In genomic region chr16:35452471-35452870, GRCh38 we compare ENCODE assay signal across 38 cellular contexts.
"Had no signal": no experiment of that assay in that cellular context is flagged by ENCODE, and none has a peak within 500 bp of the region (broad histone marks: within the 10 kb centered on the region; RNA-seq: fewer than 3 reads in every experiment).

No MANE protein-coding gene starts in this region.

- H3K27me3 ChIP-seq: adrenal gland, ascending aorta, body of pancreas, brain microvascular endothelial cell, breast epithelium, cardiac muscle cell had no signal

- ATAC-seq: activated naive CD4-positive, alpha-beta T cell treated with anti-CD3 and anti-CD28 coated beads, Interleukin-2, amount 50 U/mL, for 72 hours; activated naive CD8-positive, alpha-beta T cell treated with anti-CD3 and anti-CD28 coated beads, Interleukin-2, amount 50 U/mL, for 24 hours; activated T-cell treated with anti-CD3 and anti-CD28 coated beads, Interleukin-2, amount 50 U/mL, for 4 hours; activated T-cell treated with anti-CD3 and anti-CD28 coated beads, Interleukin-2, amount 50 U/mL, for 72 hours; activated T-helper 17 cell treated with anti-CD3 and anti-CD28 coated beads, Interleukin-2, amount 50 U/mL, for 72 hours; body of pancreas had no signal

- H3K4me3 Mint-ChIP-seq: activated naive CD4-positive, alpha-beta T cell treated with anti-CD3 and anti-CD28 coated beads for 36 hours; activated naive CD4-positive, alpha-beta T cell treated with anti-CD3 and anti-CD28 coated beads, Interleukin-2, amount 10 ng/mL, durations not matched to agents 7 days and 5 days; activated naive CD4-positive, alpha-beta T cell treated with anti-CD3 and anti-CD28 coated beads, Interleukin-2, amount 50 U/mL, for 24 hours; activated naive CD8-positive, alpha-beta T cell; activated naive CD8-positive, alpha-beta T cell treated with anti-CD3 and anti-CD28 coated beads for 36 hours; activated naive CD8-positive, alpha-beta T cell treated with anti-CD3 and anti-CD28 coated beads, Interleukin-2, amount 10 ng/mL, durations not matched to agents 7 days and 5 days; activated naive CD8-positive, alpha-beta T cell treated with anti-CD3 and anti-CD28 coated beads, Interleukin-2, amount 50 U/mL, for 24 hours; activated T-cell treated with anti-CD3 and anti-CD28 coated beads, Interleukin-2, amount 50 U/mL, for 24 hours; activated T-cell treated with anti-CD3 and anti-CD28 coated beads, Interleukin-2, amount 50 U/mL, for 4 hours; activated T-cell treated with anti-CD3 and anti-CD28 coated beads, Interleukin-2, amount 50 U/mL, for 72 hours; activated T-helper 1 cell treated with anti-CD3 and anti-CD28 coated beads, Interleukin-12 subunit alpha, Interleukin-12 subunit beta, Interleukin-2, Interleukin-4 antibody, amounts not matched to agents 30 ng/mL and 10 ng/mL and 1 ng/mL, durations not matched to agents 14 hours and 24 hours and 36 hours; activated T-helper 17 cell treated with anti-CD3 and anti-CD28 coated beads, Interleukin-2, amount 50 U/mL, for 72 hours; brain; central memory CD8-positive, alpha-beta T cell had no signal

- H3K27me3 Mint-ChIP-seq: activated naive CD4-positive, alpha-beta T cell treated with anti-CD3 and anti-CD28 coated beads, Interleukin-2, amount 10 ng/mL, durations not matched to agents 7 days and 5 days; activated naive CD4-positive, alpha-beta T cell treated with anti-CD3 and anti-CD28 coated beads, Interleukin-2, amount 50 U/mL, for 24 hours; activated naive CD8-positive, alpha-beta T cell; activated naive CD8-positive, alpha-beta T cell treated with anti-CD3 and anti-CD28 coated beads for 36 hours; activated naive CD8-positive, alpha-beta T cell treated with anti-CD3 and anti-CD28 coated beads, Interleukin-2, amount 10 ng/mL, durations not matched to agents 7 days and 5 days; activated naive CD8-positive, alpha-beta T cell treated with anti-CD3 and anti-CD28 coated beads, Interleukin-2, amount 50 U/mL, for 24 hours; activated T-cell treated with anti-CD3 and anti-CD28 coated beads, Interleukin-2, amount 50 U/mL, for 24 hours; activated T-helper 17 cell treated with anti-CD3 and anti-CD28 coated beads, Interleukin-2, amount 50 U/mL, for 72 hours; central memory CD8-positive, alpha-beta T cell had no signal

- H3K4me1 ChIP-seq: adrenal gland, ascending aorta, body of pancreas, breast epithelium had no signal

- H3K36me3 Mint-ChIP-seq: activated naive CD4-positive, alpha-beta T cell treated with anti-CD3 and anti-CD28 coated beads, Interleukin-2, amount 10 ng/mL, durations not matched to agents 7 days and 5 days; activated naive CD4-positive, alpha-beta T cell treated with anti-CD3 and anti-CD28 coated beads, Interleukin-2, amount 50 U/mL, for 24 hours; activated naive CD8-positive, alpha-beta T cell; activated naive CD8-positive, alpha-beta T cell treated with anti-CD3 and anti-CD28 coated beads for 36 hours; activated naive CD8-positive, alpha-beta T cell treated with anti-CD3 and anti-CD28 coated beads, Interleukin-2, amount 10 ng/mL, durations not matched to agents 7 days and 5 days; brain had no signal

- DNase-seq: activated effector memory CD4-positive, alpha-beta T cell treated with anti-CD3 and anti-CD28 coated beads, Interleukin-2, amount 50 U/mL, for 16 hours; activated effector memory CD4-positive, alpha-beta T cell treated with Interleukin-2 at 50 U/mL for 16 hours; activated gamma-delta T cell; activated gamma-delta T cell treated with Interleukin-2 at 50 U/mL for 16 hours; activated naive CD4-positive, alpha-beta T cell; activated naive CD4-positive, alpha-beta T cell treated with anti-CD3 and anti-CD28 coated beads for 36 hours; activated naive CD4-positive, alpha-beta T cell treated with anti-CD3 and anti-CD28 coated beads, Interleukin-2, amount 10 ng/mL, durations not matched to agents 7 days and 5 days; activated naive CD4-positive, alpha-beta T cell treated with anti-CD3 and anti-CD28 coated beads, Interleukin-2, amount 50 U/mL, for 16 hours; activated naive CD4-positive, alpha-beta T cell treated with Interleukin-2 at 50 U/mL for 16 hours; activated naive CD8-positive, alpha-beta T cell treated with anti-CD3 and anti-CD28 coated beads for 36 hours; activated naive CD8-positive, alpha-beta T cell treated with anti-CD3 and anti-CD28 coated beads, Interleukin-2, amount 10 ng/mL, durations not matched to agents 7 days and 5 days; activated naive CD8-positive, alpha-beta T cell treated with anti-CD3 and anti-CD28 coated beads, Interleukin-2, amount 50 U/mL, for 24 hours; activated T-cell treated with anti-CD3 and anti-CD28 coated beads, Interleukin-2, amount 50 U/mL, for 1 hour; activated T-cell treated with anti-CD3 and anti-CD28 coated beads, Interleukin-2, amount 50 U/mL, for 24 hours; activated T-cell treated with anti-CD3 and anti-CD28 coated beads, Interleukin-2, amount 50 U/mL, for 4 hours; activated T-cell treated with anti-CD3 and anti-CD28 coated beads, Interleukin-2, amount 50 U/mL, for 48 hours; activated T-cell treated with anti-CD3 and anti-CD28 coated beads, Interleukin-2, amount 50 U/mL, for 72 hours; adrenal gland; amniotic stem cell; amygdala; anterior cingulate cortex; aorta; body of pancreas; brain microvascular endothelial cell; caudate nucleus; central memory CD4-positive, alpha-beta T cell; cerebellar nuclear complex had no signal

- H3K27ac Mint-ChIP-seq: activated naive CD4-positive, alpha-beta T cell treated with anti-CD3 and anti-CD28 coated beads for 36 hours; activated naive CD4-positive, alpha-beta T cell treated with anti-CD3 and anti-CD28 coated beads, Interleukin-2, amount 10 ng/mL, durations not matched to agents 7 days and 5 days; activated naive CD4-positive, alpha-beta T cell treated with anti-CD3 and anti-CD28 coated beads, Interleukin-2, amount 50 U/mL, for 24 hours; activated naive CD4-positive, alpha-beta T cell treated with anti-CD3 and anti-CD28 coated beads, Interleukin-2, amount 50 U/mL, for 72 hours; activated naive CD8-positive, alpha-beta T cell; activated naive CD8-positive, alpha-beta T cell treated with anti-CD3 and anti-CD28 coated beads for 36 hours; activated naive CD8-positive, alpha-beta T cell treated with anti-CD3 and anti-CD28 coated beads, Interleukin-2, amount 10 ng/mL, durations not matched to agents 7 days and 5 days; activated naive CD8-positive, alpha-beta T cell treated with anti-CD3 and anti-CD28 coated beads, Interleukin-2, amount 50 U/mL, for 24 hours; activated T-cell treated with anti-CD3 and anti-CD28 coated beads, Interleukin-2, amount 50 U/mL, for 24 hours; activated T-cell treated with anti-CD3 and anti-CD28 coated beads, Interleukin-2, amount 50 U/mL, for 72 hours; activated T-helper 1 cell treated with anti-CD3 and anti-CD28 coated beads, Interleukin-12 subunit alpha, Interleukin-12 subunit beta, Interleukin-2, Interleukin-4 antibody, amounts not matched to agents 30 ng/mL and 10 ng/mL and 1 ng/mL, durations not matched to agents 14 hours and 24 hours and 36 hours; activated T-helper 17 cell treated with anti-CD3 and anti-CD28 coated beads, Interleukin-2, amount 50 U/mL, for 72 hours; activated T-helper 2 cell treated with anti-CD3 and anti-CD28 coated beads, Interferon-gamma antibody, Interleukin-2, Interleukin-4, amounts not matched to agents 10 μg/mL and 5 μg/mL and 100 μg/mL, durations not matched to agents 14 hours and 24 hours and 36 hours; brain had no signal

- H3K9me3 ChIP-seq: ascending aorta had no signal

- H3K27ac ChIP-seq: adrenal gland, ascending aorta, body of pancreas, brain microvascular endothelial cell, breast epithelium, cardiac muscle cell had no signal

- H3K4me3 ChIP-seq: adrenal gland, ascending aorta, body of pancreas, breast epithelium, cardiac muscle cell had no signal

- H3K4me1 Mint-ChIP-seq: activated naive CD4-positive, alpha-beta T cell treated with anti-CD3 and anti-CD28 coated beads, Interleukin-2, amount 10 ng/mL, durations not matched to agents 7 days and 5 days; activated naive CD4-positive, alpha-beta T cell treated with anti-CD3 and anti-CD28 coated beads, Interleukin-2, amount 50 U/mL, for 24 hours; activated naive CD8-positive, alpha-beta T cell treated with anti-CD3 and anti-CD28 coated beads for 36 hours; activated naive CD8-positive, alpha-beta T cell treated with anti-CD3 and anti-CD28 coated beads, Interleukin-2, amount 10 ng/mL, durations not matched to agents 7 days and 5 days; activated naive CD8-positive, alpha-beta T cell treated with anti-CD3 and anti-CD28 coated beads, Interleukin-2, amount 50 U/mL, for 24 hours; activated T-helper 17 cell treated with anti-CD3 and anti-CD28 coated beads, Interleukin-2, amount 50 U/mL, for 72 hours; brain; central memory CD8-positive, alpha-beta T cell had no signal

- H3K36me3 ChIP-seq: adrenal gland, ascending aorta, brain microvascular endothelial cell, breast epithelium, cardiac muscle cell had no signal
